11 cellular contexts compared by ENCODE assay signal in genomic region chr17:17186051-17186450, GRCh38. TPM values are rescaled to one million over a fixed set of nuclear protein-coding genes. Genes with fewer than 3 reads are reported as not detected.
A peak's percentile ranks its signal among the peaks of the same experiment; 100 is the strongest.
DNase-seq lines count a peak whose midpoint lies in the region; ATAC-seq and TF ChIP-seq lines count a peak whose summit lies in the region.
"Had no signal": no experiment of that assay in that cellular context is flagged by ENCODE, and none has a peak within 500 bp of the region (broad histone marks: within the 10 kb centered on the region; RNA-seq: fewer than 3 reads in every experiment).

No MANE protein-coding gene starts in this region.

- 33 to 36% methylated on average over 3 of the region's 3 CpGs for WGBS in body of pancreas, 2 donors

- no peak overlapping the region for H3K4me3 ChIP-seq in LNCaP clone FGC (ENCODE audit: low read depth, low read length)
- no peak overlapping the region for H3K4me3 ChIP-seq in body of pancreas

- no peaks in the 10 kb centered on the region for H3K27me3 ChIP-seq in body of pancreas

- H3K27ac ChIP-seq in body of pancreas, result peak overlapping the region in 3 of 4 donors; percentile 27 to 56 (median 28)

- TF ChIP-seq POLR2A in body of pancreas (IDR thresholded peaks at IDR 0.05), result no peak

- no peak for TF ChIP-seq CTCF in GM10266 (IDR thresholded peaks at IDR 0.05; ENCODE audit: control insufficient read depth, insufficient read depth, low read depth, missing control alignments)
- no peak for TF ChIP-seq CTCF in LNCaP clone FGC (IDR thresholded peaks at IDR 0.05; ENCODE audit: control insufficient read depth, extremely low read depth, insufficient read depth)
- no peak for TF ChIP-seq CTCF in body of pancreas (IDR thresholded peaks at IDR 0.05)

- H3K9me3 ChIP-seq in body of pancreas, result no peaks in the 10 kb centered on the region

- ATAC-seq in body of pancreas (peak; percentile 71), GM18498 (IDR thresholded peaks at IDR 0.05; ENCODE audit: unreplicated experiment) (no peak), HG02981 (IDR thresholded peaks at IDR 0.05; ENCODE audit: unreplicated experiment) (no peak)
- ATAC-seq: HCT116 had no signal

- DNase-seq in GM10266 (ENCODE audit: extremely low spot score), result peak; percentile 63
- peak; percentile 58 for DNase-seq in LNCaP clone FGC (ENCODE audit: low read depth)
- DNase-seq in body of pancreas, result peak in 3 of 4 donors; percentile 25 to 49 (median 44)
- DNase-seq in stimulated activated CD4-positive, alpha-beta T cell treated with anti-CD3 and anti-CD28 coated beads, Interleukin-12 subunit alpha, Interleukin-12 subunit beta, amount 100 ng/mL, for 24 hours (ENCODE audit: low read depth in 2 of 2), result peak; percentile 30 to 52
- DNase-seq in NCI-H526 treated with DMSO at 0.1 percent for 48 hours (lab: John Stamatoyannopoulos, UW), result no peak
- no peak for DNase-seq in medulla oblongata (ENCODE audit: extremely low spot score)
- DNase-seq: GDM1, MV-4-11 had no signal

- peaks cover 34% of the 10 kb centered on the region for H3K4me1 ChIP-seq in body of pancreas

- intact Hi-C loops in body of pancreas (cut with DNase I), result no loop called here

- H3K36me3 ChIP-seq in body of pancreas (replicated peaks in 1 of 2; ENCODE audit: insufficient read depth in 1 of 2, low read depth in 2 of 2), result peaks cover 3 to 9% of the 10 kb centered on the region in 2 donors

RNA-seq across cellular contexts. Expression of gene PLD6, which starts 20.1 kb away (rescaled TPM):
- 1 to 10 TPM; 3.6 to 6.6 TPM for total RNA-seq in body of pancreas

RNA-seq across cellular contexts. Expression of gene FLCN, which starts 50.9 kb away (rescaled TPM):
- total RNA-seq in body of pancreas, result 10 to 100 TPM; 35.8 to 64.3 TPM

Comparison
In these comparisons a context has a peak if more than half of its experiments do, and no peak if none do; other contexts are left out.
1. DNase-seq: peak in GM10266 (single experiment), LNCaP clone FGC (single experiment), body of pancreas (3 of 4) and stimulated activated CD4-positive, alpha-beta T cell treated with anti-CD3 and anti-CD28 coated beads, Interleukin-12 subunit alpha, Interleukin-12 subunit beta, amount 100 ng/mL, for 24 hours (2 of 2); none in NCI-H526 treated with DMSO at 0.1 percent for 48 hours (single experiment) and medulla oblongata (single experiment).